In the genomic region with DNA sequence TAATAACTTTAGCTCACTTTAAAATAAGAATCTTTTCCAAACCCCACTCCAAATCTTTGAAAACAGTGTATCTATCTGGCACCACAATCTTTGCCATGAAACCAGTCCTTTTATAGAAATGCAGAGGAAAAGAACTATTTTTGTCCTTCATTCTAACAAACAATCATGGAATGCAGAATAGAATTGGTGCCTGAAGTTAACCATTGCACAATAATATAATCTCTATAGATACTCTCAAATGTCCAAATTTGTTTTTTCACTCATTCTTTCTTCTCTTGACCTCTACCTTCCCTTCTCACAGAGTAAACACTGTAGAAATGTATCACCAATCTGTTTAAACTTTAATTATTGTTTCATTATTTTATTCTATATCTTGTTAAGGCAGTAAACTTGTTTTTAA, we compare ENCODE assay signal across 19 cellular contexts. TPM values are rescaled to one million over a fixed set of nuclear protein-coding genes. Genes with fewer than 3 reads are reported as not detected.
DNase-seq lines count a peak whose midpoint lies in the region; ATAC-seq and TF ChIP-seq lines count a peak whose summit lies in the region.
"Had no signal": no experiment of that assay in that cellular context is flagged by ENCODE, and none has a peak within 500 bp of the region (broad histone marks: within the 10 kb centered on the region; RNA-seq: fewer than 3 reads in every experiment).

No MANE protein-coding gene starts in this region.

- H3K9me3 ChIP-seq in adipocyte (ENCODE audit: control insufficient read depth, low read length) (no peaks in the 10 kb centered on the region), gastroesophageal sphincter (no peaks in the 10 kb centered on the region), tibial artery (no peaks in the 10 kb centered on the region), neural progenitor cell (ENCODE audit: low read depth) (no peaks in the 10 kb centered on the region)
- H3K9me3 ChIP-seq: Peyer's patch, SJSA1 had no signal

- no peaks in the 10 kb centered on the region for H3K27me3 Mint-ChIP-seq in neural progenitor cell (ENCODE audit: insufficient read depth, low read depth)

- no peak overlapping the region for H3K4me2 ChIP-seq in neural progenitor cell

- H3K79me2 ChIP-seq in neural progenitor cell (ENCODE audit: low read depth), result no peaks in the 10 kb centered on the region

- H3K27ac ChIP-seq in coronary artery (peak overlapping the region; percentile 72), gastroesophageal sphincter (peak overlapping the region; percentile 22 to 85 (median 42)), tibial artery (peak overlapping the region; percentile 74 to 79), neural progenitor cell (no peak overlapping the region)
- H3K27ac ChIP-seq: C4-2B, Peyer's patch, SJSA1 had no signal

- H3K27ac Mint-ChIP-seq in neural progenitor cell, result no peak overlapping the region
- H3K27ac Mint-ChIP-seq: CD8-positive, alpha-beta memory T cell; IgD-negative memory B cell had no signal

- DNase-seq in adipocyte (ENCODE audit: low read depth), result peak; percentile 54
- no peak for DNase-seq in coronary artery (ENCODE audit: low spot score)
- no peak for DNase-seq in tibial artery
- DNase-seq in activated CD8-positive, alpha-beta memory T cell treated with anti-CD3 and anti-CD28 coated beads, Interleukin-2, amount 50 U/mL, for 4 hours, result no peak
- DNase-seq in SIG-M5 (lab: John Stamatoyannopoulos, UW), result no peak
- no peak for DNase-seq in neural progenitor cell (ENCODE audit: low spot score)
- DNase-seq: Calu3; CD8-positive, alpha-beta memory T cell; GF-D8; NCI-H1105; NCI-H2029 treated with DMSO at 0.1 percent for 48 hours; NCI-H226; NCI-H510A treated with DMSO at 0.1 percent for 48 hours; NCI-H774; Peyer's patch had no signal

- H3K36me3 Mint-ChIP-seq in neural progenitor cell, result no peaks in the 10 kb centered on the region
- H3K36me3 Mint-ChIP-seq: CD8-positive, alpha-beta memory T cell had no signal

- H3K9ac ChIP-seq in adipocyte (ENCODE audit: low read length) (no peak overlapping the region), neural progenitor cell (no peak overlapping the region)

- TF ChIP-seq EP300 in gastroesophageal sphincter (IDR thresholded peaks at IDR 0.05), result no peak

- no peak overlapping the region for H3K4me3 ChIP-seq in adipocyte (ENCODE audit: low read length)
- no peak overlapping the region for H3K4me3 ChIP-seq in coronary artery
- H3K4me3 ChIP-seq in gastroesophageal sphincter, result no peak overlapping the region
- H3K4me3 ChIP-seq in tibial artery, result no peak overlapping the region
- no peak overlapping the region for H3K4me3 ChIP-seq in neural progenitor cell
- H3K4me3 ChIP-seq: Peyer's patch, SJSA1 had no signal

- peaks cover 9% of the 10 kb centered on the region for H3K4me1 ChIP-seq in adipocyte (ENCODE audit: control insufficient read depth, insufficient read depth, low read length)
- peaks cover 0 to 58% (median 11%) of the 10 kb centered on the region in 3 donors for H3K4me1 ChIP-seq in gastroesophageal sphincter
- peaks cover 0 to 91% (median 34%) of the 10 kb centered on the region in 4 donors for H3K4me1 ChIP-seq in tibial artery
- H3K4me1 ChIP-seq in neural progenitor cell, result no peaks in the 10 kb centered on the region
- H3K4me1 ChIP-seq: Peyer's patch had no signal

- no peak overlapping the region for H2AFZ ChIP-seq in neural progenitor cell (replicated peaks)

- H4K20me1 ChIP-seq in neural progenitor cell (ENCODE audit: low read depth), result no peaks in the 10 kb centered on the region

- intact Hi-C loops in tibial artery (cut with DNase I; ENCODE audit: low total_unique reads), result no loop called here

- H3K36me3 ChIP-seq in adipocyte (ENCODE audit: control insufficient read depth, insufficient read depth, low read length, severe bottlenecking) (no peaks in the 10 kb centered on the region), gastroesophageal sphincter (no peaks in the 10 kb centered on the region), tibial artery (no peaks in the 10 kb centered on the region), neural progenitor cell (no peaks in the 10 kb centered on the region)
- H3K36me3 ChIP-seq: Peyer's patch, SJSA1 had no signal

- no peaks in the 10 kb centered on the region for H3F3A ChIP-seq in neural progenitor cell (ENCODE audit: low read depth)

- no peak for TF ChIP-seq POLR2A in gastroesophageal sphincter (IDR thresholded peaks at IDR 0.05)

- no peak for TF ChIP-seq CTCF in coronary artery (IDR thresholded peaks at IDR 0.05)
- no peak for TF ChIP-seq CTCF in gastroesophageal sphincter (IDR thresholded peaks at IDR 0.05)
- TF ChIP-seq CTCF in tibial artery (IDR thresholded peaks at IDR 0.05), result no peak
- TF ChIP-seq CTCF in neural progenitor cell (IDR thresholded peaks at IDR 0.05), result no peak

- no peaks in the 10 kb centered on the region for H3K27me3 ChIP-seq in adipocyte (replicated peaks; ENCODE audit: control insufficient read depth, insufficient read depth, low read length)
- no peaks in the 10 kb centered on the region for H3K27me3 ChIP-seq in gastroesophageal sphincter
- H3K27me3 ChIP-seq in tibial artery, result no peaks in the 10 kb centered on the region
- H3K27me3 ChIP-seq in neural progenitor cell, result no peaks in the 10 kb centered on the region
- H3K27me3 ChIP-seq: Peyer's patch, SJSA1 had no signal

- H3K9me3 Mint-ChIP-seq in neural progenitor cell, result no peaks in the 10 kb centered on the region
- H3K9me3 Mint-ChIP-seq: CD8-positive, alpha-beta memory T cell had no signal

- no peak overlapping the region for H3K4me3 Mint-ChIP-seq in neural progenitor cell
- H3K4me3 Mint-ChIP-seq: CD8-positive, alpha-beta memory T cell; IgD-negative memory B cell had no signal

- no peaks in the 10 kb centered on the region for H3K4me1 Mint-ChIP-seq in neural progenitor cell
- H3K4me1 Mint-ChIP-seq: CD8-positive, alpha-beta memory T cell; IgD-negative memory B cell had no signal

- no peak for ATAC-seq in gastroesophageal sphincter

RNA-seq across cellular contexts. Expression of a gene that starts 34.8 kb away (rescaled TPM):
- total RNA-seq in gastroesophageal sphincter (100 to 1,000 TPM in 1 of 4 donors, 10 to 100 TPM in 3; 41.7 to 125 (median 57.0) TPM), neural progenitor cell (ENCODE audit: low replicate concordance) (20.2 and 37.9 TPM in 2 replicates)
